Comparison of ENCODE assay signal across 1 cellular context in the genomic region with DNA sequence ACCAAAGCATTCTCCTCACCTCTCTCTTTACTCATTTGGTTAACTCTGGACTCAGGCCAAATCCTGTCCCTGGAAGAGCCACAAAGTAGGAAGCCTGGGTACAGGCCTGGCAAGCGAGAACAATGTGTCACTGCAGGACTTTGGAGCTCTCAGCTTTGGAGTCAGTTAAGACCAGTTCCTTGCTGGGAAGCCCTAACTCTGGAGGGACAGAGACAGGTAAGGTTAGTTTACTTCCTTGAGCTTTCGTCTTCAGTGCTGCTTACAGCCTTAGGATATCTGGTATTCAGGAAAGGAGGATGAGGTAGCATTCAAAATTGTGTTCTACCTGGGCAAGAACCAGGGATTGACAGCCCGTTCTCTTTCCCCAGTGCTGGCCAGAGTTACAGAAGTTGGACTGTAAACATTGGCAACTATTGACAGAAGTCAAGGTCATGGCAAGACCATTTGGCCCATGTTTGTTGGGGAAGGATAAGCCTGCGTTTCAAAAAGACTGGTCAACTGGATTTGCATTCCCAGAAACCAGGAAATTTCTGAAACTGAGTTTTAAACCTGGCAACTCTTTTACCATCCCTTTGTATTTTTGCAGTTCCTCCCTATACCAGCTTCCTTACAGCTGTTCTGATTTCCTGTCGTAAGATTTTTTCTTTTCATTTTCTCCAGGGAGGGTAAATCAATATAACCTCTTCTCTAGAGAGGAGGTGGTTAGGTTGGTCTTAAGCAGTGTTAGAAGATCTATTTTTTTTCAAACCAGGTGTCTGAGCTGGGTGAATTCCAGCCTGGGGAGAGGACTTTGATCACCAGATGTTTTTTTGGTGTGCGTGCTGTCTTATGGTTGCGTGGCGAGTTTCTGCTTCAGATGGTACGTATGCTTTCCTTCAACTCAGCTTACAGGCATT.
TF ChIP-seq lines count a peak whose summit lies in the region.

A gene with protein sequence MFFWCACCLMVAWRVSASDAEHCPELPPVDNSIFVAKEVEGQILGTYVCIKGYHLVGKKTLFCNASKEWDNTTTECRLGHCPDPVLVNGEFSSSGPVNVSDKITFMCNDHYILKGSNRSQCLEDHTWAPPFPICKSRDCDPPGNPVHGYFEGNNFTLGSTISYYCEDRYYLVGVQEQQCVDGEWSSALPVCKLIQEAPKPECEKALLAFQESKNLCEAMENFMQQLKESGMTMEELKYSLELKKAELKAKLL (plus strand): TSS at position 130 of the 896 bp plus-strand sequence. CDS start 672 bp downstream, at position 802.

TF ChIP-seq in HepG2, 621 proteins besides CTCF, POLR2A, EP300 and RAD21 (continued from another document and continues in another):
- TF ChIP-seq, protein P1, sequence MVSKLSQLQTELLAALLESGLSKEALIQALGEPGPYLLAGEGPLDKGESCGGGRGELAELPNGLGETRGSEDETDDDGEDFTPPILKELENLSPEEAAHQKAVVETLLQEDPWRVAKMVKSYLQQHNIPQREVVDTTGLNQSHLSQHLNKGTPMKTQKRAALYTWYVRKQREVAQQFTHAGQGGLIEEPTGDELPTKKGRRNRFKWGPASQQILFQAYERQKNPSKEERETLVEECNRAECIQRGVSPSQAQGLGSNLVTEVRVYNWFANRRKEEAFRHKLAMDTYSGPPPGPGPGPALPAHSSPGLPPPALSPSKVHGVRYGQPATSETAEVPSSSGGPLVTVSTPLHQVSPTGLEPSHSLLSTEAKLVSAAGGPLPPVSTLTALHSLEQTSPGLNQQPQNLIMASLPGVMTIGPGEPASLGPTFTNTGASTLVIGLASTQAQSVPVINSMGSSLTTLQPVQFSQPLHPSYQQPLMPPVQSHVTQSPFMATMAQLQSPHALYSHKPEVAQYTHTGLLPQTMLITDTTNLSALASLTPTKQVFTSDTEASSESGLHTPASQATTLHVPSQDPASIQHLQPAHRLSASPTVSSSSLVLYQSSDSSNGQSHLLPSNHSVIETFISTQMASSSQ (IDR thresholded peaks at IDR 0.05; ENCODE audit: low read depth): peak; percentile 64
- TF ChIP-seq, protein P1 (CRISPR knock-in tag; IDR thresholded peaks at IDR 0.05; ENCODE audit: borderline replicate concordance): peak; percentile 84; the same call in 1 of the 2 replicates
- TF ChIP-seq, protein P2, sequence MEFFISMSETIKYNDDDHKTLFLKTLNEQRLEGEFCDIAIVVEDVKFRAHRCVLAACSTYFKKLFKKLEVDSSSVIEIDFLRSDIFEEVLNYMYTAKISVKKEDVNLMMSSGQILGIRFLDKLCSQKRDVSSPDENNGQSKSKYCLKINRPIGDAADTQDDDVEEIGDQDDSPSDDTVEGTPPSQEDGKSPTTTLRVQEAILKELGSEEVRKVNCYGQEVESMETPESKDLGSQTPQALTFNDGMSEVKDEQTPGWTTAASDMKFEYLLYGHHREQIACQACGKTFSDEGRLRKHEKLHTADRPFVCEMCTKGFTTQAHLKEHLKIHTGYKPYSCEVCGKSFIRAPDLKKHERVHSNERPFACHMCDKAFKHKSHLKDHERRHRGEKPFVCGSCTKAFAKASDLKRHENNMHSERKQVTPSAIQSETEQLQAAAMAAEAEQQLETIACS (CRISPR knock-in tag; IDR thresholded peaks at IDR 0.05): no peak
- TF ChIP-seq, protein P3, sequence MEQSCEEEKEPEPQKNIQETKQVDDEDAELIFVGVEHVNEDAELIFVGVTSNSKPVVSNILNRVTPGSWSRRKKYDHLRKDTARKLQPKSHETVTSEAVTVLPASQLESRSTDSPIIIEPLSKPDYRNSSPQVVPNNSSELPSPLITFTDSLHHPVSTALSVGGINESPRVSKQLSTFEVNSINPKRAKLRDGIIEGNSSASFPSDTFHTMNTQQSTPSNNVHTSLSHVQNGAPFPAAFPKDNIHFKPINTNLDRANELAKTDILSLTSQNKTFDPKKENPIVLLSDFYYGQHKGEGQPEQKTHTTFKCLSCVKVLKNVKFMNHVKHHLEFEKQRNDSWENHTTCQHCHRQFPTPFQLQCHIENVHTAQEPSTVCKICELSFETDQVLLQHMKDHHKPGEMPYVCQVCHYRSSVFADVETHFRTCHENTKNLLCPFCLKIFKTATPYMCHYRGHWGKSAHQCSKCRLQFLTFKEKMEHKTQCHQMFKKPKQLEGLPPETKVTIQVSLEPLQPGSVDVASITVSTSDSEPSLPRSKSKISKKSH (CRISPR knock-in tag; IDR thresholded peaks at IDR 0.05; ENCODE audit: borderline replicate concordance): no peak
- TF ChIP-seq ZNF446 (CRISPR knock-in tag; IDR thresholded peaks at IDR 0.05): no peak
- TF ChIP-seq, protein P4, sequence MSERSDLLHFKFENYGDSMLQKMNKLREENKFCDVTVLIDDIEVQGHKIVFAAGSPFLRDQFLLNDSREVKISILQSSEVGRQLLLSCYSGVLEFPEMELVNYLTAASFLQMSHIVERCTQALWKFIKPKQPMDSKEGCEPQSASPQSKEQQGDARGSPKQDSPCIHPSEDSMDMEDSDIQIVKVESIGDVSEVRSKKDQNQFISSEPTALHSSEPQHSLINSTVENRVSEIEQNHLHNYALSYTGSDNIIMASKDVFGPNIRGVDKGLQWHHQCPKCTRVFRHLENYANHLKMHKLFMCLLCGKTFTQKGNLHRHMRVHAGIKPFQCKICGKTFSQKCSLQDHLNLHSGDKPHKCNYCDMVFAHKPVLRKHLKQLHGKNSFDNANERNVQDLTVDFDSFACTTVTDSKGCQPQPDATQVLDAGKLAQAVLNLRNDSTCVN (CRISPR knock-in tag; IDR thresholded peaks at IDR 0.05; ENCODE audit: borderline replicate concordance): 0 out of 2 replicates have a peak, but pooled peaks have one; percentile 22
- TF ChIP-seq, protein P5, sequence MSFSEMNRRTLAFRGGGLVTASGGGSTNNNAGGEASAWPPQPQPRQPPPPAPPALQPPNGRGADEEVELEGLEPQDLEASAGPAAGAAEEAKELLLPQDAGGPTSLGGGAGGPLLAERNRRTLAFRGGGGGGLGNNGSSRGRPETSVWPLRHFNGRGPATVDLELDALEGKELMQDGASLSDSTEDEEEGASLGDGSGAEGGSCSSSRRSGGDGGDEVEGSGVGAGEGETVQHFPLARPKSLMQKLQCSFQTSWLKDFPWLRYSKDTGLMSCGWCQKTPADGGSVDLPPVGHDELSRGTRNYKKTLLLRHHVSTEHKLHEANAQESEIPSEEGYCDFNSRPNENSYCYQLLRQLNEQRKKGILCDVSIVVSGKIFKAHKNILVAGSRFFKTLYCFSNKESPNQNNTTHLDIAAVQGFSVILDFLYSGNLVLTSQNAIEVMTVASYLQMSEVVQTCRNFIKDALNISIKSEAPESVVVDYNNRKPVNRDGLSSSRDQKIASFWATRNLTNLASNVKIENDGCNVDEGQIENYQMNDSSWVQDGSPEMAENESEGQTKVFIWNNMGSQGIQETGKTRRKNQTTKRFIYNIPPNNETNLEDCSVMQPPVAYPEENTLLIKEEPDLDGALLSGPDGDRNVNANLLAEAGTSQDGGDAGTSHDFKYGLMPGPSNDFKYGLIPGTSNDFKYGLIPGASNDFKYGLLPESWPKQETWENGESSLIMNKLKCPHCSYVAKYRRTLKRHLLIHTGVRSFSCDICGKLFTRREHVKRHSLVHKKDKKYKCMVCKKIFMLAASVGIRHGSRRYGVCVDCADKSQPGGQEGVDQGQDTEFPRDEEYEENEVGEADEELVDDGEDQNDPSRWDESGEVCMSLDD (CRISPR knock-in tag; IDR thresholded peaks at IDR 0.05; ENCODE audit: borderline replicate concordance): no peak
- no peak for TF ChIP-seq RELA (CRISPR knock-in tag; IDR thresholded peaks at IDR 0.05)
- TF ChIP-seq, protein P6, sequence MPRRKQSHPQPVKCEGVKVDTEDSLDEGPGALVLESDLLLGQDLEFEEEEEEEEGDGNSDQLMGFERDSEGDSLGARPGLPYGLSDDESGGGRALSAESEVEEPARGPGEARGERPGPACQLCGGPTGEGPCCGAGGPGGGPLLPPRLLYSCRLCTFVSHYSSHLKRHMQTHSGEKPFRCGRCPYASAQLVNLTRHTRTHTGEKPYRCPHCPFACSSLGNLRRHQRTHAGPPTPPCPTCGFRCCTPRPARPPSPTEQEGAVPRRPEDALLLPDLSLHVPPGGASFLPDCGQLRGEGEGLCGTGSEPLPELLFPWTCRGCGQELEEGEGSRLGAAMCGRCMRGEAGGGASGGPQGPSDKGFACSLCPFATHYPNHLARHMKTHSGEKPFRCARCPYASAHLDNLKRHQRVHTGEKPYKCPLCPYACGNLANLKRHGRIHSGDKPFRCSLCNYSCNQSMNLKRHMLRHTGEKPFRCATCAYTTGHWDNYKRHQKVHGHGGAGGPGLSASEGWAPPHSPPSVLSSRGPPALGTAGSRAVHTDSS (CRISPR knock-in tag; conservative IDR thresholded peaks at IDR 0.05): no peak
- TF ChIP-seq ZSCAN29 (CRISPR knock-in tag; conservative IDR thresholded peaks at IDR 0.05): peak; percentile 95
- no peak for TF ChIP-seq MBNL3 (CRISPR knock-in tag; conservative IDR thresholded peaks at IDR 0.05)
- TF ChIP-seq ATF1 (CRISPR knock-in tag; IDR thresholded peaks at IDR 0.05): no peak
- TF ChIP-seq SRY (CRISPR knock-in tag; IDR thresholded peaks at IDR 0.05): no peak
- TF ChIP-seq, protein P7, sequence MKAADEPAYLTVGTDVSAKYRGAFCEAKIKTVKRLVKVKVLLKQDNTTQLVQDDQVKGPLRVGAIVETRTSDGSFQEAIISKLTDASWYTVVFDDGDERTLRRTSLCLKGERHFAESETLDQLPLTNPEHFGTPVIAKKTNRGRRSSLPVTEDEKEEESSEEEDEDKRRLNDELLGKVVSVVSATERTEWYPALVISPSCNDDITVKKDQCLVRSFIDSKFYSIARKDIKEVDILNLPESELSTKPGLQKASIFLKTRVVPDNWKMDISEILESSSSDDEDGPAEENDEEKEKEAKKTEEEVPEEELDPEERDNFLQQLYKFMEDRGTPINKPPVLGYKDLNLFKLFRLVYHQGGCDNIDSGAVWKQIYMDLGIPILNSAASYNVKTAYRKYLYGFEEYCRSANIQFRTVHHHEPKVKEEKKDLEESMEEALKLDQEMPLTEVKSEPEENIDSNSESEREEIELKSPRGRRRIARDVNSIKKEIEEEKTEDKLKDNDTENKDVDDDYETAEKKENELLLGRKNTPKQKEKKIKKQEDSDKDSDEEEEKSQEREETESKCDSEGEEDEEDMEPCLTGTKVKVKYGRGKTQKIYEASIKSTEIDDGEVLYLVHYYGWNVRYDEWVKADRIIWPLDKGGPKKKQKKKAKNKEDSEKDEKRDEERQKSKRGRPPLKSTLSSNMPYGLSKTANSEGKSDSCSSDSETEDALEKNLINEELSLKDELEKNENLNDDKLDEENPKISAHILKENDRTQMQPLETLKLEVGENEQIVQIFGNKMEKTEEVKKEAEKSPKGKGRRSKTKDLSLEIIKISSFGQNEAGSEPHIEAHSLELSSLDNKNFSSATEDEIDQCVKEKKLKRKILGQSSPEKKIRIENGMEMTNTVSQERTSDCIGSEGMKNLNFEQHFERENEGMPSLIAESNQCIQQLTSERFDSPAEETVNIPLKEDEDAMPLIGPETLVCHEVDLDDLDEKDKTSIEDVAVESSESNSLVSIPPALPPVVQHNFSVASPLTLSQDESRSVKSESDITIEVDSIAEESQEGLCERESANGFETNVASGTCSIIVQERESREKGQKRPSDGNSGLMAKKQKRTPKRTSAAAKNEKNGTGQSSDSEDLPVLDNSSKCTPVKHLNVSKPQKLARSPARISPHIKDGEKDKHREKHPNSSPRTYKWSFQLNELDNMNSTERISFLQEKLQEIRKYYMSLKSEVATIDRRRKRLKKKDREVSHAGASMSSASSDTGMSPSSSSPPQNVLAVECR (CRISPR knock-in tag; IDR thresholded peaks at IDR 0.05; ENCODE audit: borderline replicate concordance): peak; percentile 61; the same call in 1 of the 2 replicates
- TF ChIP-seq HOXA9 (CRISPR knock-in tag; IDR thresholded peaks at IDR 0.05; ENCODE audit: borderline replicate concordance): no peak
- no peak for TF ChIP-seq GTF3A (CRISPR knock-in tag; conservative IDR thresholded peaks at IDR 0.05)
- no peak for TF ChIP-seq ARHGAP35 (CRISPR knock-in tag; IDR thresholded peaks at IDR 0.05; ENCODE audit: borderline replicate concordance)
- TF ChIP-seq, protein P8, sequence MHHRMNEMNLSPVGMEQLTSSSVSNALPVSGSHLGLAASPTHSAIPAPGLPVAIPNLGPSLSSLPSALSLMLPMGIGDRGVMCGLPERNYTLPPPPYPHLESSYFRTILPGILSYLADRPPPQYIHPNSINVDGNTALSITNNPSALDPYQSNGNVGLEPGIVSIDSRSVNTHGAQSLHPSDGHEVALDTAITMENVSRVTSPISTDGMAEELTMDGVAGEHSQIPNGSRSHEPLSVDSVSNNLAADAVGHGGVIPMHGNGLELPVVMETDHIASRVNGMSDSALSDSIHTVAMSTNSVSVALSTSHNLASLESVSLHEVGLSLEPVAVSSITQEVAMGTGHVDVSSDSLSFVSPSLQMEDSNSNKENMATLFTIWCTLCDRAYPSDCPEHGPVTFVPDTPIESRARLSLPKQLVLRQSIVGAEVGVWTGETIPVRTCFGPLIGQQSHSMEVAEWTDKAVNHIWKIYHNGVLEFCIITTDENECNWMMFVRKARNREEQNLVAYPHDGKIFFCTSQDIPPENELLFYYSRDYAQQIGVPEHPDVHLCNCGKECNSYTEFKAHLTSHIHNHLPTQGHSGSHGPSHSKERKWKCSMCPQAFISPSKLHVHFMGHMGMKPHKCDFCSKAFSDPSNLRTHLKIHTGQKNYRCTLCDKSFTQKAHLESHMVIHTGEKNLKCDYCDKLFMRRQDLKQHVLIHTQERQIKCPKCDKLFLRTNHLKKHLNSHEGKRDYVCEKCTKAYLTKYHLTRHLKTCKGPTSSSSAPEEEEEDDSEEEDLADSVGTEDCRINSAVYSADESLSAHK (CRISPR knock-in tag; IDR thresholded peaks at IDR 0.05; ENCODE audit: borderline replicate concordance): no peak
- TF ChIP-seq, protein P9, sequence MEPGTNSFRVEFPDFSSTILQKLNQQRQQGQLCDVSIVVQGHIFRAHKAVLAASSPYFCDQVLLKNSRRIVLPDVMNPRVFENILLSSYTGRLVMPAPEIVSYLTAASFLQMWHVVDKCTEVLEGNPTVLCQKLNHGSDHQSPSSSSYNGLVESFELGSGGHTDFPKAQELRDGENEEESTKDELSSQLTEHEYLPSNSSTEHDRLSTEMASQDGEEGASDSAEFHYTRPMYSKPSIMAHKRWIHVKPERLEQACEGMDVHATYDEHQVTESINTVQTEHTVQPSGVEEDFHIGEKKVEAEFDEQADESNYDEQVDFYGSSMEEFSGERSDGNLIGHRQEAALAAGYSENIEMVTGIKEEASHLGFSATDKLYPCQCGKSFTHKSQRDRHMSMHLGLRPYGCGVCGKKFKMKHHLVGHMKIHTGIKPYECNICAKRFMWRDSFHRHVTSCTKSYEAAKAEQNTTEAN (CRISPR knock-in tag; conservative IDR thresholded peaks at IDR 0.05): peak; percentile 20; the same call in 1 of the 2 replicates
- TF ChIP-seq JDP2 (CRISPR knock-in tag; IDR thresholded peaks at IDR 0.05; ENCODE audit: borderline replicate concordance): no peak
